Comparison of ENCODE assay signal across 25 cellular contexts in the genomic region with DNA sequence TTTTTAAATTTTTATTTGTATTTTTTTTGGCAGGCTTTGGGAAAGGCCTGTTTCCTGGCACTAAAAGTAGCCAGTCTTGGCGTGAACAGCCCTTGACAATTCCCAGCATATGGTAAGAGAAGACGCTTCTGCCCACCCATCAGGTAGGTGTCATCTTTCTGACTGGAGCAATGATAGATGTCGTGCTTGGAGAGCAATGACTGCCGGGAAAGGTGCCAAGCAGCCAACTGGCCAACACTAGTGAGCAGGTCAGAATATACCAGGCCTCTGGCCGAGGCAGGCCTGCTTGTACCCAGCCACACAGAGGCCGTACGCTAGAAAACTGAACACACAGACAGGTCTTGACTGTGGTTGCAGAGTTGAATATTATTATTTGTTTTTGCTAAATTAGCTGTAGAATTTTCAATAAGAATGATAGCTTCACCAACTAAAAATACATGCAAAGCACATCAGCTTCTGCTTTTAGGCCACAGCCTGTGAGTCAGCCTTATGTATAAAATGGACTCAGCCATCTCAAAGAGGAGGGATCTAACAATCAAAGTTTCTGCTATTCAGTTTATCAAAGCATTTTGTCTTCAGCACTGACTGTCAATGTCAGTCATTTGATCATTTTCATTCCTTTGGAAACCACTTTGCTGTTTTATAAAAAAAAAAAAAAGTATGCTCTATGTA.
"Had no signal": no experiment of that assay in that cellular context is flagged by ENCODE, and none has a peak within 500 bp of the region (broad histone marks: within the 10 kb centered on the region; RNA-seq: fewer than 3 reads in every experiment).

No MANE protein-coding gene starts in this region.

- H3K4me3 Mint-ChIP-seq: activated CD4-positive, alpha-beta memory T cell treated with anti-CD3 and anti-CD28 coated beads, Interleukin-2, amount 10 ng/mL, durations not matched to agents 7 days and 5 days; activated CD8-positive, alpha-beta memory T cell treated with anti-CD3 and anti-CD28 coated beads, Interleukin-2, amount 10 ng/mL, durations not matched to agents 7 days and 5 days; activated naive CD8-positive, alpha-beta T cell treated with anti-CD3 and anti-CD28 coated beads for 36 hours; activated T-helper 17 cell treated with anti-CD3 and anti-CD28 coated beads, Interleukin-2, amount 50 U/mL, for 72 hours; naive B cell; neural crest cell; stimulated activated naive CD8-positive, alpha-beta T cell treated with anti-CD3 and anti-CD28 coated beads, Interleukin-15, Interleukin-2, amounts not matched to agents 100 ng/mL and 50 ng/mL, for 24 hours had no signal

- H3K36me3 Mint-ChIP-seq: activated CD8-positive, alpha-beta memory T cell treated with anti-CD3 and anti-CD28 coated beads, Interleukin-2, amount 10 ng/mL, durations not matched to agents 7 days and 5 days; activated naive CD8-positive, alpha-beta T cell treated with anti-CD3 and anti-CD28 coated beads for 36 hours; naive B cell had no signal

- H3K27me3 Mint-ChIP-seq: activated CD4-positive, alpha-beta memory T cell treated with anti-CD3 and anti-CD28 coated beads, Interleukin-2, amount 10 ng/mL, durations not matched to agents 7 days and 5 days; activated CD8-positive, alpha-beta memory T cell treated with anti-CD3 and anti-CD28 coated beads, Interleukin-2, amount 10 ng/mL, durations not matched to agents 7 days and 5 days; activated naive CD8-positive, alpha-beta T cell treated with anti-CD3 and anti-CD28 coated beads for 36 hours; activated T-helper 17 cell treated with anti-CD3 and anti-CD28 coated beads, Interleukin-2, amount 50 U/mL, for 72 hours; naive B cell; progenitor cell of endocrine pancreas; stimulated activated naive CD8-positive, alpha-beta T cell treated with anti-CD3 and anti-CD28 coated beads, Interleukin-15, Interleukin-2, amounts not matched to agents 100 ng/mL and 50 ng/mL, for 24 hours had no signal

- H3K4me1 Mint-ChIP-seq: activated CD4-positive, alpha-beta memory T cell treated with anti-CD3 and anti-CD28 coated beads, Interleukin-2, amount 10 ng/mL, durations not matched to agents 7 days and 5 days; activated CD8-positive, alpha-beta memory T cell treated with anti-CD3 and anti-CD28 coated beads, Interleukin-2, amount 10 ng/mL, durations not matched to agents 7 days and 5 days; activated naive CD8-positive, alpha-beta T cell treated with anti-CD3 and anti-CD28 coated beads for 36 hours; activated T-helper 17 cell treated with anti-CD3 and anti-CD28 coated beads, Interleukin-2, amount 50 U/mL, for 72 hours; naive B cell; neural crest cell had no signal

- H3K27ac Mint-ChIP-seq: activated CD4-positive, alpha-beta memory T cell treated with anti-CD3 and anti-CD28 coated beads, Interleukin-2, amount 10 ng/mL, durations not matched to agents 7 days and 5 days; activated CD8-positive, alpha-beta memory T cell treated with anti-CD3 and anti-CD28 coated beads, Interleukin-2, amount 10 ng/mL, durations not matched to agents 7 days and 5 days; activated naive CD8-positive, alpha-beta T cell treated with anti-CD3 and anti-CD28 coated beads for 36 hours; activated T-helper 17 cell treated with anti-CD3 and anti-CD28 coated beads, Interleukin-2, amount 50 U/mL, for 72 hours; progenitor cell of endocrine pancreas; stimulated activated naive CD8-positive, alpha-beta T cell treated with anti-CD3 and anti-CD28 coated beads, Interleukin-15, Interleukin-2, amounts not matched to agents 100 ng/mL and 50 ng/mL, for 24 hours had no signal

- DNase-seq: activated CD4-positive, alpha-beta memory T cell treated with anti-CD3 and anti-CD28 coated beads, Interleukin-2, amount 10 ng/mL, durations not matched to agents 7 days and 5 days; activated CD4-positive, alpha-beta T cell treated with anti-CD3 and anti-CD28 coated beads for 48 hours; activated CD4-positive, CD25-positive, alpha-beta regulatory T cell; activated CD8-positive, alpha-beta memory T cell treated with anti-CD3 and anti-CD28 coated beads, Interleukin-2, amount 10 ng/mL, durations not matched to agents 7 days and 5 days; activated naive CD4-positive, alpha-beta T cell; activated naive CD8-positive, alpha-beta T cell treated with anti-CD3 and anti-CD28 coated beads for 36 hours; activated T-cell treated with anti-CD3 and anti-CD28 coated beads, Interleukin-2, amount 50 U/mL, for 1 hour; amniotic stem cell; body of pancreas; central memory CD4-positive, alpha-beta T cell; effector CD8-positive, alpha-beta T cell; islet precursor cell; left colon; midbrain; naive B cell; upper lobe of left lung had no signal

- H3K27me3 ChIP-seq: body of pancreas, esophagus muscularis mucosa, hepatocyte, right atrium auricular region, upper lobe of left lung had no signal

- ATAC-seq: activated CD8-positive, alpha-beta memory T cell treated with anti-CD3 and anti-CD28 coated beads, Interleukin-2, amount 10 ng/mL, durations not matched to agents 7 days and 5 days; activated T-helper 17 cell treated with anti-CD3 and anti-CD28 coated beads, Interleukin-2, amount 50 U/mL, for 72 hours; body of pancreas; left colon had no signal

- H3K4me1 ChIP-seq: body of pancreas, right atrium auricular region, upper lobe of left lung had no signal

- H3K4me3 ChIP-seq: body of pancreas, esophagus muscularis mucosa, hepatocyte, right atrium auricular region, SK-N-MC, skin epidermis, upper lobe of left lung had no signal

- H3K79me2 ChIP-seq: hepatocyte had no signal

- H2AFZ ChIP-seq: hepatocyte had no signal

- H3K36me3 ChIP-seq: esophagus muscularis mucosa, right atrium auricular region, upper lobe of left lung had no signal

- H3K27ac ChIP-seq: body of pancreas, esophagus muscularis mucosa, hepatocyte, right atrium auricular region, SK-N-MC, skin epidermis, upper lobe of left lung had no signal

- H3K9me3 ChIP-seq: body of pancreas, esophagus muscularis mucosa, right atrium auricular region had no signal

- H3K4me2 ChIP-seq: hepatocyte had no signal
